In the genomic region with DNA sequence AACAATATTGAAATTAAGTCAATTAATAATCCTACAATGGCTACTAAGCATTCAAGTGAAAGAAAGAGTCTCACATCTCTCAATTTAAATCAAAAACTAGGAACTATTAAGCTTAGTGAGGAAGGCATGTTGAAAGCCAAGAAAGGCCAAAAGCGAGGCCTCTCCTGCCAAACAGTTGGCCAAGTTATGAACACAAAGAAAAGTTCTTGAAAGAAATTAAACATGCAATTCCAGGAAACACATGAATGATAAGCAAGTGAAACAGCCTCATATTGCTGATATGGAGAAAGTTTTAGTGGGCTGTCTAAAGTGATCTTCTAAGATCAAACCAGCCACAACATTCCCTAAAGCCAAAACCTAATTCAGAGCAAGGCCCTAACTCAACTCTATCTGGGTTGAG, we compare ENCODE assay signal across 28 cellular contexts. TPM values are rescaled to one million over a fixed set of nuclear protein-coding genes. Genes with fewer than 3 reads are reported as not detected.
"Had no signal": no experiment of that assay in that cellular context is flagged by ENCODE, and none has a peak within 500 bp of the region (broad histone marks: within the 10 kb centered on the region; RNA-seq: fewer than 3 reads in every experiment).

No MANE protein-coding gene starts in this region.

- ATAC-seq: activated CD8-positive, alpha-beta T cell treated with anti-CD3 and anti-CD28 coated beads, Interleukin-2, amount 10 ng/mL, durations not matched to agents 7 days and 5 days; PC-3; T-helper 17 cell; WTC11 had no signal

- DNase-seq: activated CD4-positive, alpha-beta T cell treated with anti-CD3 and anti-CD28 coated beads for 48 hours; activated CD4-positive, alpha-beta T cell treated with anti-CD3 and anti-CD28 coated beads, Interleukin-2, amount 50 U/mL, for 4 hours; activated CD4-positive, CD25-positive, alpha-beta regulatory T cell treated with anti-CD3 and anti-CD28 coated beads, Interleukin-2, amount 50 U/mL, for 72 hours; activated CD8-positive, alpha-beta memory T cell treated with anti-CD3 and anti-CD28 coated beads, Interleukin-2, amount 50 U/mL, for 48 hours; activated CD8-positive, alpha-beta T cell treated with anti-CD3 and anti-CD28 coated beads, Interleukin-2, amount 10 ng/mL, durations not matched to agents 7 days and 5 days; activated effector memory CD4-positive, alpha-beta T cell treated with Interleukin-2 at 50 U/mL for 16 hours; activated naive CD4-positive, alpha-beta T cell; activated T-cell treated with anti-CD3 and anti-CD28 coated beads, Interleukin-2, amount 50 U/mL, for 24 hours; amygdala; cerebellar nuclear complex; MV-4-11; NCI-H1092 treated with DMSO at 0.1 percent for 48 hours; NCI-H1436; NCI-H1694 treated with DMSO at 0.1 percent for 48 hours; NCI-H2029 treated with DMSO at 0.1 percent for 48 hours; NCI-H510A treated with DMSO at 0.1 percent for 48 hours; NCI-H69; NK-92 treated with Interleukin-12 subunit alpha and Interleukin-12 subunit beta, amount 100 ng/mL, for 24 hours; PC-3; SIG-M5; T-helper 17 cell; T-helper 9 cell had no signal

- H3K4me2 ChIP-seq: KMS-11 had no signal

- H3K27ac ChIP-seq: KMS-11 had no signal

- FAIRE-seq: RCC 7860 had no signal

- H3K9ac ChIP-seq: KMS-11 had no signal

RNA-seq across cellular contexts. Expression of a gene that starts 40.8 kb away (rescaled TPM):
- total RNA-seq: activated CD8-positive, alpha-beta T cell treated with anti-CD3 and anti-CD28 coated beads, Interleukin-2, amount 10 ng/mL, durations not matched to agents 7 days and 5 days; activated T-helper 1 cell treated with anti-CD3 and anti-CD28 coated beads, Interleukin-12 subunit alpha, Interleukin-12 subunit beta, Interleukin-2, Interleukin-4 antibody, amounts not matched to agents 30 ng/mL and 10 ng/mL and 1 ng/mL, durations not matched to agents 14 hours and 24 hours and 36 hours; cardiac septum; MCF 10A; PC-3; T-helper 17 cell; WTC11 had no signal
